In genomic region chr11:117915672-117916235, GRCh38 we compare ENCODE assay signal across 17 cellular contexts. TPM values are rescaled to one million over a fixed set of nuclear protein-coding genes. Genes with fewer than 3 reads are reported as not detected.
DNase-seq lines count a peak whose midpoint lies in the region; ATAC-seq and TF ChIP-seq lines count a peak whose summit lies in the region.
"Had no signal": no experiment of that assay in that cellular context is flagged by ENCODE, and none has a peak within 500 bp of the region (broad histone marks: within the 10 kb centered on the region; RNA-seq: fewer than 3 reads in every experiment).

No MANE protein-coding gene starts in this region.

- peaks cover 11% of the 10 kb centered on the region for H3K4me1 Mint-ChIP-seq in endodermal cell

- H3K36me3 Mint-ChIP-seq in endodermal cell (ENCODE audit: low read depth) = no peaks in the 10 kb centered on the region

- H3K4me1 ChIP-seq in DND-41 (ENCODE audit: insufficient read depth, low read length) (peaks cover 36% of the 10 kb centered on the region), endodermal cell (ENCODE audit: control insufficient read depth, insufficient read depth, low read length) (no peaks in the 10 kb centered on the region), sigmoid colon (peaks cover 0 to 5% (median 0%) of the 10 kb centered on the region in 4 donors)

- TF ChIP-seq CTCF in DND-41 (IDR thresholded peaks at IDR 0.05; ENCODE audit: borderline replicate concordance, extremely low read depth, low read length, poor library complexity, severe bottlenecking) (no peak), endodermal cell (conservative IDR thresholded peaks at IDR 0.05) (no peak), sigmoid colon (IDR thresholded peaks at IDR 0.05) (no peak)

- intact Hi-C loops in sigmoid colon (cut with DNase I) = no loop called here

- H3K9me3 ChIP-seq in DND-41 (ENCODE audit: insufficient read depth, low read length, severe bottlenecking) (no peaks in the 10 kb centered on the region), KOPT-K1 (ENCODE audit: insufficient read depth, low read length, poor library complexity, severe bottlenecking) (no peaks in the 10 kb centered on the region), endodermal cell (ENCODE audit: control insufficient read depth, low read length) (no peaks in the 10 kb centered on the region), sigmoid colon (no peaks in the 10 kb centered on the region)
- H3K9me3 ChIP-seq: SK-N-SH had no signal

- H3K36me3 ChIP-seq in DND-41 (ENCODE audit: insufficient read depth, low read length) = no peaks in the 10 kb centered on the region
- H3K36me3 ChIP-seq in KOPT-K1 (ENCODE audit: insufficient read depth, low read length) = no peaks in the 10 kb centered on the region
- H3K36me3 ChIP-seq in endodermal cell (ENCODE audit: control insufficient read depth, insufficient read depth, low read length) = no peaks in the 10 kb centered on the region
- H3K36me3 ChIP-seq in sigmoid colon = no peaks in the 10 kb centered on the region

- ATAC-seq in DND-41 (ENCODE audit: insufficient read depth, low read depth) (no peak), HG02885 (IDR thresholded peaks at IDR 0.05; ENCODE audit: poor library complexity, unreplicated experiment) (no peak)

- H3K27me3 ChIP-seq in DND-41 (ENCODE audit: insufficient read depth, low read length, poor library complexity) (no peaks in the 10 kb centered on the region), endodermal cell (ENCODE audit: control insufficient read depth, insufficient read depth, low read length, poor library complexity, severe bottlenecking) (peaks cover 4% of the 10 kb centered on the region), sigmoid colon (no peaks in the 10 kb centered on the region)

- H3K4me3 Mint-ChIP-seq in endodermal cell = no peak overlapping the region
- H3K4me3 Mint-ChIP-seq: GM23338 had no signal

- no peak for DNase-seq in DND-41
- peak; percentile 38 for DNase-seq in endodermal cell
- DNase-seq in sigmoid colon = peak; percentile 34
- no peak for DNase-seq in GDM1 (lab: John Stamatoyannopoulos, UW)
- no peak for DNase-seq in NCI-H446 treated with DMSO at 0.1 percent for 48 hours (lab: John Stamatoyannopoulos, UW)
- DNase-seq: AML-193, NCI-H1105, NCI-H1694, NCI-H2227 treated with DMSO at 0.1 percent for 48 hours, NCI-H524, OCI-M1, SHP77, SK-N-SH had no signal

- H3K4me3 ChIP-seq in DND-41 (ENCODE audit: low read depth in 1 of 2, low read length in 2 of 2) = no peak overlapping the region
- no peak overlapping the region for H3K4me3 ChIP-seq in endodermal cell (ENCODE audit: low read length)
- no peak overlapping the region for H3K4me3 ChIP-seq in sigmoid colon
- H3K4me3 ChIP-seq: GM23338 had no signal

- no peak overlapping the region for H3K4me2 ChIP-seq in DND-41 (ENCODE audit: insufficient read depth, low read length)
- H3K4me2 ChIP-seq: GM23338, SK-N-SH had no signal

- TF ChIP-seq POLR2A in sigmoid colon (IDR thresholded peaks at IDR 0.05) = no peak

- WGBS in endodermal cell (ENCODE audit: insufficient coverage in 1 of 2, insufficient read length in 1 of 2), 2 experiments = 87 to 96% methylated on average over 7 to 9 of the region's 9 CpGs
- 86 to 87% methylated on average over 9 of the region's 9 CpGs for WGBS in sigmoid colon, 2 donors

- no peak overlapping the region for H3K9ac ChIP-seq in DND-41 (ENCODE audit: low read depth, low read length)
- H3K9ac ChIP-seq in endodermal cell (ENCODE audit: extremely low read depth, low read length, poor library complexity, severe bottlenecking) = no peak overlapping the region
- H3K9ac ChIP-seq: SK-N-SH had no signal

- H3K27ac Mint-ChIP-seq in endodermal cell = peak overlapping the region; percentile 1
- H3K27ac Mint-ChIP-seq: GM23338 had no signal

- no peak overlapping the region for H2AFZ ChIP-seq in DND-41 (ENCODE audit: low read depth, low read length)

- H3K27ac ChIP-seq in DND-41 (ENCODE audit: low read length) (peak overlapping the region; percentile 62), KOPT-K1 (ENCODE audit: low read depth, low read length, poor library complexity, severe bottlenecking) (peak overlapping the region; percentile 44), endodermal cell (ENCODE audit: low read depth, low read length) (no peak overlapping the region), sigmoid colon (no peak overlapping the region)
- H3K27ac ChIP-seq: C4-2B had no signal

- peaks cover 2% of the 10 kb centered on the region for H3K27me3 Mint-ChIP-seq in endodermal cell (ENCODE audit: insufficient read depth)

- TF ChIP-seq EP300 in sigmoid colon (IDR thresholded peaks at IDR 0.05) = no peak

- no peaks in the 10 kb centered on the region for H4K20me1 ChIP-seq in DND-41 (ENCODE audit: insufficient read depth, low read length)

- no peaks in the 10 kb centered on the region for H3K9me3 Mint-ChIP-seq in endodermal cell
- H3K9me3 Mint-ChIP-seq: GM23338 had no signal

- no peaks in the 10 kb centered on the region for H3K79me2 ChIP-seq in DND-41 (ENCODE audit: insufficient read depth, low read length)

RNA-seq across cellular contexts. Expression of gene TMPRSS13, which starts 13.4 kb away (rescaled TPM):
- total RNA-seq in endodermal cell (1 to 10 TPM; 2.5 to 6.4 TPM), sigmoid colon (not detected)
- 0.61 TPM for polyA plus RNA-seq in endodermal cell (2013, experiment 1 of 2)
- polyA plus RNA-seq in endodermal cell (2013, experiment 2 of 2) = 0.46 TPM
- 1 to 10 TPM in 2 of 3 donors, not detected in 1; 1.4 to 1.6 TPM for polyA plus RNA-seq in sigmoid colon
- polyA plus RNA-seq: GM23338, SK-N-SH had no signal

RNA-seq across cellular contexts. Expression of gene FXYD6, which starts 39.3 kb away (rescaled TPM):
- total RNA-seq in endodermal cell (10 to 100 TPM; 54.1 to 61.8 TPM), sigmoid colon (100 to 1,000 TPM; 243 to 305 (median 271) TPM)
- 197 TPM for polyA plus RNA-seq in endodermal cell (2013, experiment 1 of 2)
- polyA plus RNA-seq in endodermal cell (2013, experiment 2 of 2) = 184 TPM
- 10 to 100 TPM; 12.3 to 46.4 (median 31.2) TPM for polyA plus RNA-seq in sigmoid colon

Comparison
In these comparisons a context has a peak if more than half of its experiments do, and no peak if none do; other contexts are left out.
1. DNase-seq: peak in endodermal cell (single experiment) and sigmoid colon (single experiment); none in DND-41 (single experiment), GDM1 (single experiment) and NCI-H446 treated with DMSO at 0.1 percent for 48 hours (single experiment).
2. H3K27ac ChIP-seq: peak in DND-41 (single experiment) and KOPT-K1 (single experiment); none in endodermal cell (single experiment) and sigmoid colon (0 of 4).